Comparison of ENCODE assay signal across 8 cellular contexts in the genomic region with DNA sequence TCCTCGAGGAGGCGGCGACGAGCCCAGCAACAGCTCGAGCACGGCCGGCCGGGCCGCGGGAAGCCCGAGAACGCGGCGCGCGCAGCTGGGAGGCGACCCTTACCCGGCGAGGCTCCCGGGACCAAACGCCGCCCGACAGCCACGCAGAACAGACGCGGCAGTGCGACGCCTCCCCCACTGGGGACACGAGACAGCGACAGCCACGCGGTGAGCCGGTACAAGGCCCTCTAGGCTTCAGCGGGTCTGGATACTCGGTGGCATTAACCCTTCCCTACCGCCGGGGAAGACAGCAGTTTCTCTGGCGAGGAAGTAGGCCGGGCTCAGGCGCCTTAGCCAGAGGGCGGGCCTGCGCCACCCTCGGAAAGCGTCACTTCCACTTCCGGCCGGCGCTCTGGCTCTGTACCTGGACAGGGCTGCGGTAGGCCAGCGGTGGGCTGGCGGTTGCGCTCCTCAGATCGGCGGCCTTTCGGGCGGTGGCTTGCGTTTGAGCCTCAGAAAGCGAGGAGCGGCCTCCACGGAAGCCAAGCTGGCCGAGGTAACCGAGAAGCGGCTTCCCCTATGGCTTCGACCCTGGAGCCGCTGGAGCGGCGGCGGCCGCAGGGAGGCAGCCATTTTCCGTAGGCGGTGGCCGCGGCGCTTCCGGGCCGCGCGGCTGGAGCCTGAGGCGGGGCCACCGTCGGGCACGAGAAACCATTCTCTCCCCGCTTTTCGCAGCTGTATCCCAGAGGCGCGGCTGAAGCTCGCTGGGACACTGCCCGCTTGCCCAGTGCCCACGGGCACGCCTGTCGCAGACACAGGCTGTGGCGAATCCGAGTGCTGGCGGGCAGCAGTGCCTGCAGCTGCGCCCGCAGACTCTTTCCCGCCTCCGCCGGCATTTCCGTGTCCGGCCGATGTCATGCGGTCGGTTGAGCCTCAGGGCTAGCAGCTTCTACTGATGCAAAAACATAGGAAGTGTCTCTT. TPM values are rescaled to one million over a fixed set of nuclear protein-coding genes. Genes with fewer than 3 reads are reported as not detected.
A peak's percentile ranks its signal among the peaks of the same experiment; 100 is the strongest.
DNase-seq lines count a peak whose midpoint lies in the region; ATAC-seq lines count a peak whose summit lies in the region.

Gene TIGD7 (minus strand): TSS at position 322 of the 960 bp plus-strand sequence. CDS start 4,816 bp downstream, outside the sequence.
Gene ZNF75A (plus strand): TSS at position 389 of the 960 bp plus-strand sequence. CDS start 2,932 bp downstream, outside the sequence.

- H3K9me3 ChIP-seq in BLaER1 (peaks cover 85% of the 10 kb centered on the region), ectodermal cell (ENCODE audit: control insufficient read depth, low read length) (peaks cover 12% of the 10 kb centered on the region)

- H3K4me1 ChIP-seq in BLaER1 (peaks cover 14% of the 10 kb centered on the region), ectodermal cell (ENCODE audit: control insufficient read depth, insufficient read depth, low read length) (peaks cover 2% of the 10 kb centered on the region)

- peaks cover 78% of the 10 kb centered on the region for H3K36me3 Mint-ChIP-seq in activated CD8-positive, alpha-beta T cell treated with anti-CD3 and anti-CD28 coated beads, Interleukin-2, amount 10 ng/mL, durations not matched to agents 7 days and 5 days (ENCODE audit: low read depth)

- H3K27me3 Mint-ChIP-seq in activated CD8-positive, alpha-beta T cell treated with anti-CD3 and anti-CD28 coated beads, Interleukin-2, amount 10 ng/mL, durations not matched to agents 7 days and 5 days (ENCODE audit: low read depth), result no peaks in the 10 kb centered on the region

- ATAC-seq in HG03442 (IDR thresholded peaks at IDR 0.05; ENCODE audit: unreplicated experiment), result peak; percentile 89
- peak; percentile 97 for ATAC-seq in activated CD8-positive, alpha-beta T cell treated with anti-CD3 and anti-CD28 coated beads, Interleukin-2, amount 10 ng/mL, durations not matched to agents 7 days and 5 days

- peak within 1 kb of the TSS; percentile 89 for H3K27ac Mint-ChIP-seq in activated CD8-positive, alpha-beta T cell treated with anti-CD3 and anti-CD28 coated beads, Interleukin-2, amount 10 ng/mL, durations not matched to agents 7 days and 5 days

- H3K4me1 Mint-ChIP-seq in activated CD8-positive, alpha-beta T cell treated with anti-CD3 and anti-CD28 coated beads, Interleukin-2, amount 10 ng/mL, durations not matched to agents 7 days and 5 days (ENCODE audit: low read depth), result peaks cover 22% of the 10 kb centered on the region

- H3K36me3 ChIP-seq in BLaER1 (peaks cover 71% of the 10 kb centered on the region), ectodermal cell (ENCODE audit: control insufficient read depth, insufficient read depth, low read length) (peaks cover 32% of the 10 kb centered on the region)

- CTCF ChIA-PET in activated CD8-positive, alpha-beta T cell treated with anti-CD3 and anti-CD28 coated beads, Interleukin-2, amount 10 ng/mL, durations not matched to agents 7 days and 5 days (lab: Charles Lee), result interaction anchor here (0.8 to 2.1 kb wide), 5 partner anchors 22 to 156 kb away, joined by 3 to 6 read pairs (median 5); partner anchors contain the start of genes ZNF174 and ZSCAN32

- H3K4me3 Mint-ChIP-seq in activated CD8-positive, alpha-beta T cell treated with anti-CD3 and anti-CD28 coated beads, Interleukin-2, amount 10 ng/mL, durations not matched to agents 7 days and 5 days, result peak within 1 kb of the TSS; percentile 73

- H3K27ac ChIP-seq in BLaER1, result peak within 1 kb of the TSS; percentile 94
- H3K27ac ChIP-seq in ectodermal cell (ENCODE audit: insufficient read depth, low read depth, low read length, poor library complexity, severe bottlenecking), result peak within 1 kb of the TSS; percentile 45

- POLR2A ChIA-PET in activated CD8-positive, alpha-beta T cell treated with anti-CD3 and anti-CD28 coated beads, Interleukin-2, amount 10 ng/mL, durations not matched to agents 7 days and 5 days (lab: Charles Lee), result interaction anchor here (0.6 to 1.8 kb wide), 18 partner anchors 10 to 175 kb away, joined by 3 to 9 read pairs (median 5); partner anchors contain the start of genes ZNF174, ZNF263 and ZSCAN32

- H4K20me1 ChIP-seq in BLaER1, result no peaks in the 10 kb centered on the region

- peaks cover 52% of the 10 kb centered on the region for H3K9me3 Mint-ChIP-seq in activated CD8-positive, alpha-beta T cell treated with anti-CD3 and anti-CD28 coated beads, Interleukin-2, amount 10 ng/mL, durations not matched to agents 7 days and 5 days (ENCODE audit: insufficient read depth)

- H3K4me2 ChIP-seq in BLaER1, result peak within 1 kb of the TSS; percentile 89

- H3K27me3 ChIP-seq in BLaER1 (no peaks in the 10 kb centered on the region), ectodermal cell (ENCODE audit: control insufficient read depth, insufficient read depth, low read length, poor library complexity, severe bottlenecking) (peaks cover 7% of the 10 kb centered on the region)

- WGBS in ectodermal cell, 2 experiments, result 3 to 4% methylated on average over 103 of the region's 103 CpGs

- DNase-seq in GM19240 (ENCODE audit: insufficient read length, low spot score) (peak; percentile 75), NCI-H774 (lab: John Stamatoyannopoulos, UW) (peak; percentile 82), lung microvascular endothelial cell (ENCODE audit: low read depth in 2 of 2) (peak; percentile 93)
- DNase-seq in activated CD8-positive, alpha-beta T cell treated with anti-CD3 and anti-CD28 coated beads, Interleukin-2, amount 10 ng/mL, durations not matched to agents 7 days and 5 days, result peak; percentile 89
- DNase-seq in stimulated activated CD4-positive, alpha-beta T cell treated with anti-CD3 and anti-CD28 coated beads, TNF-alpha, amount 100 ng/mL, for 24 hours (ENCODE audit: low read depth in 3 of 3), result peak; percentile 45 to 80 (median 63)

- H3K4me3 ChIP-seq in BLaER1, result peak within 1 kb of the TSS; percentile 83
- H3K4me3 ChIP-seq in ectodermal cell (ENCODE audit: insufficient read depth, low read depth, low read length), result peak within 1 kb of the TSS; percentile 54

- peak within 1 kb of the TSS; percentile 89 for H3K9ac ChIP-seq in BLaER1

RNA-seq across cellular contexts. Expression of gene TIGD7, which starts in this region (rescaled TPM):
- 1 to 10 TPM; 4.5 to 5.6 TPM for total RNA-seq in activated CD8-positive, alpha-beta T cell treated with anti-CD3 and anti-CD28 coated beads, Interleukin-2, amount 10 ng/mL, durations not matched to agents 7 days and 5 days
- polyA plus RNA-seq in ectodermal cell (2013, experiment 1 of 4), result 5.5 TPM
- polyA plus RNA-seq in ectodermal cell (2013, experiment 2 of 4), result 4.8 TPM
- polyA plus RNA-seq in ectodermal cell (2013, experiment 3 of 4), result 5.3 TPM
- polyA plus RNA-seq in ectodermal cell (2013, experiment 4 of 4), result 5.5 TPM
- total RNA-seq in lung microvascular endothelial cell, result 1.7 and 3.2 TPM in 2 replicates

RNA-seq across cellular contexts. Expression of gene ZNF75A, which starts in this region (rescaled TPM):
- 10 to 100 TPM; 38.6 to 40.0 TPM for total RNA-seq in activated CD8-positive, alpha-beta T cell treated with anti-CD3 and anti-CD28 coated beads, Interleukin-2, amount 10 ng/mL, durations not matched to agents 7 days and 5 days
- 29.0 TPM for polyA plus RNA-seq in ectodermal cell (2013, experiment 1 of 4)
- 26.1 TPM for polyA plus RNA-seq in ectodermal cell (2013, experiment 2 of 4)
- polyA plus RNA-seq in ectodermal cell (2013, experiment 3 of 4), result 22.7 TPM
- polyA plus RNA-seq in ectodermal cell (2013, experiment 4 of 4), result 21.4 TPM
- total RNA-seq in lung microvascular endothelial cell, result 9.6 and 13.3 TPM in 2 replicates

Comparison
In these comparisons a context has a peak if more than half of its experiments do, and no peak if none do; other contexts are left out.
1. Peak in every context shown above with its lines: DNase-seq, ATAC-seq, H3K4me3 ChIP-seq and H3K27ac ChIP-seq.